In genomic region chr2:86336350-86337234, GRCh38 we compare ENCODE assay signal across 9 cellular contexts. TPM values are rescaled to one million over a fixed set of nuclear protein-coding genes. Genes with fewer than 3 reads are reported as not detected.
DNase-seq lines count a peak whose midpoint lies in the region; ATAC-seq and TF ChIP-seq lines count a peak whose summit lies in the region.
"Had no signal": no experiment of that assay in that cellular context is flagged by ENCODE, and none has a peak within 500 bp of the region (broad histone marks: within the 10 kb centered on the region; RNA-seq: fewer than 3 reads in every experiment).

No MANE protein-coding gene starts in this region.

- CTCF ChIA-PET in Panc1 (lab: Charles Lee): no interaction called here

- H3K4me1 ChIP-seq in Panc1 (ENCODE audit: control insufficient read depth, insufficient read depth, low read length): peaks cover 6% of the 10 kb centered on the region; the same call in 1 of the 2 replicates
- peaks cover 4 to 7% of the 10 kb centered on the region in 2 donors for H3K4me1 ChIP-seq in esophagus (ENCODE audit: control insufficient read depth in 2 of 2, insufficient read depth in 2 of 2, low read length in 1 of 2)

- peaks cover 36% of the 10 kb centered on the region for H3K27me3 ChIP-seq in Panc1 (ENCODE audit: control insufficient read depth, insufficient read depth, low read length)
- peaks cover 0 to 2% of the 10 kb centered on the region in 2 donors for H3K27me3 ChIP-seq in esophagus (ENCODE audit: control insufficient read depth in 1 of 2, insufficient read depth in 2 of 2, low read length in 2 of 2)

- in situ Hi-C loops in Panc1 (cut with HindIII; ENCODE audit: low pct_unique_long_range_greater_than_20kb, low sequenced_read_pairs): no loop called here

- no peaks in the 10 kb centered on the region for H3K36me3 ChIP-seq in Panc1 (ENCODE audit: control insufficient read depth, insufficient read depth, low read length)
- no peaks in the 10 kb centered on the region for H3K36me3 ChIP-seq in esophagus (ENCODE audit: control insufficient read depth in 2 of 2, insufficient read depth in 2 of 2, low read length in 1 of 2)

- H3K9me3 ChIP-seq in Panc1 (ENCODE audit: control insufficient read depth, insufficient read depth, low read depth, low read length) (no peaks in the 10 kb centered on the region), esophagus (ENCODE audit: control insufficient read depth in 2 of 2, insufficient read depth in 1 of 2, low read depth in 1 of 2, low read length in 1 of 2) (no peaks in the 10 kb centered on the region)

- POLR2A ChIA-PET in Panc1 (lab: Charles Lee): interaction anchor here (0.6 to 0.7 kb wide), 2 partner anchors 10 to 135 kb away, joined by 3 read pairs; no protein-coding TSS in a partner anchor

- intact Hi-C loops in Panc1 (cut with micrococcal nuclease; ENCODE audit: unreplicated experiment): no loop called here

- TF ChIP-seq CTCF in GM12864 (IDR thresholded peaks at IDR 0.05; ENCODE audit: low read depth, low read length, missing control alignments): no peak
- no peak for TF ChIP-seq CTCF in Panc1 (IDR thresholded peaks at IDR 0.05)
- no peak for TF ChIP-seq CTCF in omental fat pad (IDR thresholded peaks at IDR 0.05)

- DNase-seq in GM12864 (ENCODE audit: low read depth) (no peak), Panc1 (ENCODE audit: low read depth, low spot score) (no peak), omental fat pad (ENCODE audit: low spot score) (no peak), NCI-H1105 (lab: John Stamatoyannopoulos, UW) (no peak), kidney glomerular epithelial cell (lab: John Stamatoyannopoulos, UW) (no peak)

- ATAC-seq in Panc1: peak; percentile 19
- peak; percentile 25 for ATAC-seq in omental fat pad (ENCODE audit: low FRiP score)
- ATAC-seq in HG03095 (IDR thresholded peaks at IDR 0.05; ENCODE audit: unreplicated experiment): no peak
- no peak for ATAC-seq in GM18858 (IDR thresholded peaks at IDR 0.05; ENCODE audit: unreplicated experiment)

- WGBS in esophagus, 2 donors: 5 to 7% methylated on average over 39 to 51 of the region's 51 CpGs

- H3K4me3 ChIP-seq in GM12864 (ENCODE audit: low read depth, low read length): peak overlapping the region; percentile 35
- H3K4me3 ChIP-seq in Panc1 (ENCODE audit: low read depth in 2 of 2, low read length in 2 of 2): peak overlapping the region; percentile 27 to 35
- H3K4me3 ChIP-seq in esophagus (ENCODE audit: low read depth in 1 of 2, low read length in 2 of 2): peak overlapping the region; percentile 37 to 55

- H3K27ac ChIP-seq in Panc1 (ENCODE audit: low read length) (no peak overlapping the region), esophagus (ENCODE audit: low read depth in 2 of 2, low read length in 1 of 2) (peak overlapping the region in 1 of 2 donors; percentile 14)

- no TSS peak for BruUV-seq in Panc1 (replicated peaks; lab: Mats Ljungman, UMichigan)

RNA-seq across cellular contexts. Expression of gene REEP1, which starts 0.8 kb away (rescaled TPM):
- total RNA-seq in Panc1 (2021; ENCODE audit: unreplicated experiment) (0.23 TPM), omental fat pad (10 to 100 TPM in 1 of 4 donors, 1 to 10 TPM in 3; 2.5 to 15.4 (median 4.3) TPM)
- polyA plus RNA-seq in Panc1 (2012; ENCODE audit: insufficient read length): 0.12 TPM
- polyA plus RNA-seq in esophagus: 1 to 10 TPM; 2.6 to 2.9 TPM
- total RNA-seq: NCI-H460 had no signal

Comparison
In these comparisons a context has a peak if more than half of its experiments do, and no peak if none do; other contexts are left out.
1. ATAC-seq: peak in Panc1 (single experiment) and omental fat pad (single experiment); none in HG03095 (single experiment) and GM18858 (single experiment).
2. Peak in every context shown above with its lines, with median percentiles within 50 percentile points of each other: H3K4me3 ChIP-seq.